Comparison of ENCODE assay signal across 13 cellular contexts in the genomic region with DNA sequence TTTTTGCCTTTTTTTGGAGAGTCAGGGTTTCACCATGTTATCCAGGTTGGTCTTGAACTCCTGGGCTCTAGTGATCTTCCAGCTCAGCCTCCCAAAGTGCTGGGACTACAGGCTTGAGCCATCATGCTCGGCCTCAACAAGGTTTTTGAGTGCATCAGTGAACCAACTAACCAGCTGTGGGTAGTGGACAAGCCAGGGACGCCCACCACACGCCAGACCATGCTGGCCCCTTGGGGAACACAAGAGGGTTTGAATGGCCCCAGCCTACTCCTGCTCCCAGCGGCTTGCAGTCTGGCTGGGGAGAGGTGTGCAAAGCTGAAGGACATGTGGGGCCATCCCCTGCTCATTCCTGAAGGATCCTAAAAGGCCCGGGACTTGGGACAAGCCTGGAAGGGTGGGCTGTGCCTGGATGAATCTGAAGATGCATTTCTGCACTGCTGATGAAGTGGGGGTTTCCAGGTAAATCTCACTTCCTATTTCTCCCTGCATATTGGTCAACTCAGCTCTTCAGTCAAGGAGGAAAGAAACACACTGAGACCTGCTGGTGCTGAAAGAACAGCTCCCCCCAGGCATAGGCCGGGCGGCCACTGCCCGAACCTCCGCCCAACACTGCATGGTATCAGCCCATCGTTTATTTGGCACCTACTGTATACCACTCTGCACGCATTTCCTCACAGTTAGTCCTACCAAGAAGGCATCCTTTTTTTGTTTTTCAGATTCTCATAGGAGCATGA. TPM values are rescaled to one million over a fixed set of nuclear protein-coding genes. Genes with fewer than 3 reads are reported as not detected.
DNase-seq lines count a peak whose midpoint lies in the region; ATAC-seq and TF ChIP-seq lines count a peak whose summit lies in the region.
"Had no signal": no experiment of that assay in that cellular context is flagged by ENCODE, and none has a peak within 500 bp of the region (broad histone marks: within the 10 kb centered on the region; RNA-seq: fewer than 3 reads in every experiment).

No MANE protein-coding gene starts in this region.

- POLR2A ChIA-PET in activated B cell treated with CpG ODN at 0.5 μM for 24 hours (lab: Charles Lee) = interaction anchor here (0.6 kb wide), 1 partner anchor 126 kb away, joined by 7 read pairs; no protein-coding TSS in a partner anchor

- H3K79me2 ChIP-seq in smooth muscle cell (ENCODE audit: low read depth) = no peaks in the 10 kb centered on the region

- H3K27me3 ChIP-seq in smooth muscle cell (ENCODE audit: low read depth) = peaks cover 16% of the 10 kb centered on the region
- no peaks in the 10 kb centered on the region for H3K27me3 ChIP-seq in WERI-Rb-1 (ENCODE audit: insufficient read depth, low read depth, severe bottlenecking)

- intact Hi-C loops in activated B cell treated with CpG ODN at 0.5 μM for 24 hours (cut with micrococcal nuclease) = no loop called here

- H3K9me3 ChIP-seq in smooth muscle cell (replicated peaks; ENCODE audit: low read depth) (no peaks in the 10 kb centered on the region), WERI-Rb-1 (ENCODE audit: severe bottlenecking) (peaks cover 5% of the 10 kb centered on the region)

- no peak overlapping the region for H3K4me2 ChIP-seq in smooth muscle cell

- no peak overlapping the region for H2AFZ ChIP-seq in smooth muscle cell (ENCODE audit: low read depth)

- no peaks in the 10 kb centered on the region for H3K36me3 ChIP-seq in smooth muscle cell (ENCODE audit: low read depth)
- H3K36me3 ChIP-seq in WERI-Rb-1 = peaks cover 29% of the 10 kb centered on the region

- CTCF ChIA-PET in activated B cell treated with CpG ODN at 0.5 μM for 24 hours (lab: Charles Lee) = interaction anchor here (0.7 kb wide), 1 partner anchor 22 kb away, joined by 3 read pairs; no protein-coding TSS in a partner anchor

- H3K4me3 ChIP-seq in smooth muscle cell (no peak overlapping the region), WERI-Rb-1 (ENCODE audit: low read depth, low read length) (no peak overlapping the region)
- H3K4me3 ChIP-seq: skin epidermis had no signal

- H3K27me3 Mint-ChIP-seq in activated B cell treated with CpG ODN at 0.5 μM for 24 hours (peaks cover 38% of the 10 kb centered on the region), nephron progenitor cell (ENCODE audit: low read depth, poor library complexity) (peaks cover 65% of the 10 kb centered on the region)

- no peaks in the 10 kb centered on the region for H4K20me1 ChIP-seq in smooth muscle cell (ENCODE audit: low read depth)

- H3K27ac Mint-ChIP-seq in activated B cell treated with CpG ODN at 0.5 μM for 24 hours (no peak overlapping the region), nephron progenitor cell (no peak overlapping the region)
- H3K27ac Mint-ChIP-seq: activated CD4-positive, alpha-beta memory T cell treated with anti-CD3 and anti-CD28 coated beads, Interleukin-2, amount 10 ng/mL, durations not matched to agents 7 days and 5 days had no signal

- peak; percentile 56 for ATAC-seq in GM18861 (IDR thresholded peaks at IDR 0.05; ENCODE audit: unreplicated experiment)
- peak; percentile 62 for ATAC-seq in HG03378 (IDR thresholded peaks at IDR 0.05; ENCODE audit: unreplicated experiment)
- ATAC-seq in activated B cell treated with CpG ODN at 0.5 μM for 24 hours (ENCODE audit: low read depth) = peak; percentile 71

- TF ChIP-seq CTCF in activated B cell treated with CpG ODN at 0.5 μM for 24 hours (IDR thresholded peaks at IDR 0.05) (no peak), nephron progenitor cell (IDR thresholded peaks at IDR 0.05) (no peak), smooth muscle cell (IDR thresholded peaks at IDR 0.05; ENCODE audit: borderline replicate concordance, insufficient read depth, poor library complexity, severe bottlenecking) (no peak), WERI-Rb-1 (IDR thresholded peaks at IDR 0.05; ENCODE audit: low read depth, low read length) (no peak)

- no peaks in the 10 kb centered on the region for H3K4me1 ChIP-seq in smooth muscle cell (ENCODE audit: low read depth)

- H3K27ac ChIP-seq in smooth muscle cell (ENCODE audit: low read depth) = no peak overlapping the region
- no peak overlapping the region for H3K27ac ChIP-seq in WERI-Rb-1
- H3K27ac ChIP-seq: HL-60, skin epidermis had no signal

- DNase-seq in activated B cell treated with CpG ODN at 0.5 μM for 24 hours (no peak), nephron progenitor cell (peak; percentile 62), NCI-H1436 (lab: John Stamatoyannopoulos, UW) (no peak), smooth muscle cell (lab: John Stamatoyannopoulos, UW; ENCODE audit: unreplicated experiment) (no peak), WERI-Rb-1 (no peak)
- DNase-seq in stimulated activated CD4-positive, alpha-beta T cell treated with anti-CD3 and anti-CD28 coated beads, Interleukin-2, amount 100 ng/mL, for 24 hours = no peak
- DNase-seq: activated CD4-positive, alpha-beta memory T cell treated with anti-CD3 and anti-CD28 coated beads, Interleukin-2, amount 10 ng/mL, durations not matched to agents 7 days and 5 days; kidney; NK-92 treated with Interleukin-12 subunit alpha and Interleukin-12 subunit beta, amount 100 ng/mL, for 24 hours had no signal

- no peak overlapping the region for H3K9ac ChIP-seq in smooth muscle cell (ENCODE audit: low read depth)

- WGBS in smooth muscle cell (ENCODE audit: low lambda C conversion rate) = 55% methylated on average over 11 of the region's 11 CpGs

- H3K4me1 Mint-ChIP-seq in activated B cell treated with CpG ODN at 0.5 μM for 24 hours (peaks cover 2% of the 10 kb centered on the region), nephron progenitor cell (no peaks in the 10 kb centered on the region)
- H3K4me1 Mint-ChIP-seq: activated CD4-positive, alpha-beta memory T cell treated with anti-CD3 and anti-CD28 coated beads, Interleukin-2, amount 10 ng/mL, durations not matched to agents 7 days and 5 days had no signal

- H3K36me3 Mint-ChIP-seq in activated B cell treated with CpG ODN at 0.5 μM for 24 hours (ENCODE audit: low read depth) (no peaks in the 10 kb centered on the region), nephron progenitor cell (ENCODE audit: low read depth) (no peaks in the 10 kb centered on the region)

- H3K4me3 Mint-ChIP-seq in activated B cell treated with CpG ODN at 0.5 μM for 24 hours = no peak overlapping the region
- no peak overlapping the region for H3K4me3 Mint-ChIP-seq in nephron progenitor cell
- H3K4me3 Mint-ChIP-seq: activated CD4-positive, alpha-beta memory T cell treated with anti-CD3 and anti-CD28 coated beads, Interleukin-2, amount 10 ng/mL, durations not matched to agents 7 days and 5 days had no signal

- H3F3A ChIP-seq in smooth muscle cell (ENCODE audit: low read depth) = no peaks in the 10 kb centered on the region

- H3K9me3 Mint-ChIP-seq in activated B cell treated with CpG ODN at 0.5 μM for 24 hours (peaks cover 2% of the 10 kb centered on the region), nephron progenitor cell (peaks cover 12% of the 10 kb centered on the region)
- H3K9me3 Mint-ChIP-seq: activated CD4-positive, alpha-beta memory T cell treated with anti-CD3 and anti-CD28 coated beads, Interleukin-2, amount 10 ng/mL, durations not matched to agents 7 days and 5 days had no signal

RNA-seq across cellular contexts. Expression of a gene that starts 6.9 kb away (rescaled TPM):
- total RNA-seq in activated B cell treated with CpG ODN at 0.5 μM for 24 hours (not detected in 2 replicates), smooth muscle cell (not detected in 2 replicates)
- polyA plus RNA-seq in smooth muscle cell = not detected in 2 replicates
- total RNA-seq: activated CD4-positive, alpha-beta memory T cell treated with anti-CD3 and anti-CD28 coated beads, Interleukin-2, amount 10 ng/mL, durations not matched to agents 7 days and 5 days; kidney had no signal
